In the genomic region with DNA sequence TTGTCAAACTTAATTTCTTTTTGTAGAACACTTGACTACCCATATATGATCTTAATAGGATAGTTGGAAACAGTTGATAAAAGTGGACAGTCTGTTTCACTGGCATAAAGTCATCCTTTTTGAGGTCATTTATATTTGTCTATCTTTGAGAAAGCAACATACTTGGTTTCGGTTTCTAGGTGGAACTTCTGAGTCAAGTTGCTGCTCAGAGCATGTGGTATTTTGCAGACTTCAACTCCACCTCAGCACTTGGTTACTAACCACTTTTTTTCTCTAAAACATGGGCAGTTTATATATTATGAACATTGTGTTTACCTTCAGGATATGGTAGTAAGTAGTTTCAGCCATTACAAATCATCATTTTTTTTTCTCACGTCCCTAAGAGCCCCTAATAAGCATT, we compare ENCODE assay signal across 11 cellular contexts.
A peak's percentile ranks its signal among the peaks of the same experiment; 100 is the strongest.
DNase-seq lines count a peak whose midpoint lies in the region; ATAC-seq and TF ChIP-seq lines count a peak whose summit lies in the region.
"Had no signal": no experiment of that assay in that cellular context is flagged by ENCODE, and none has a peak within 500 bp of the region (broad histone marks: within the 10 kb centered on the region; RNA-seq: fewer than 3 reads in every experiment).

No MANE protein-coding gene starts in this region.

- H3K9ac ChIP-seq in OCI-LY3 (ENCODE audit: low read length): no peak overlapping the region

- intact Hi-C loops in breast epithelium (cut with DNase I; ENCODE audit: low total_unique reads): no loop called here

- no peaks in the 10 kb centered on the region for H4K20me1 ChIP-seq in OCI-LY3 (ENCODE audit: insufficient read depth, low read length)

- peak; percentile 82 for ATAC-seq in GM21390 (IDR thresholded peaks at IDR 0.05; ENCODE audit: unreplicated experiment)
- ATAC-seq in HG03064 (IDR thresholded peaks at IDR 0.05; ENCODE audit: low read depth, unreplicated experiment): peak; percentile 71
- ATAC-seq: upper lobe of right lung had no signal

- H3K4me3 ChIP-seq in OCI-LY3 (ENCODE audit: low read length) (no peak overlapping the region), breast epithelium (no peak overlapping the region)
- H3K4me3 ChIP-seq: upper lobe of right lung had no signal

- H3K27ac ChIP-seq in OCI-LY3 (ENCODE audit: low read length) (peak overlapping the region; percentile 18; the same call in 1 of the 2 replicates), breast epithelium (no peak overlapping the region)
- H3K27ac ChIP-seq: upper lobe of right lung had no signal

- in situ Hi-C loops in GM13976 (cut with MboI; ENCODE audit: low sequenced_read_pairs, unreplicated experiment): no loop called here

- no peaks in the 10 kb centered on the region for H3K79me2 ChIP-seq in OCI-LY3 (ENCODE audit: low read length)

- 0 out of 2 replicates have a peak overlapping the region, but pooled peaks have one; percentile 21 for H3K4me2 ChIP-seq in OCI-LY3 (ENCODE audit: low read length)

- H3K9me3 ChIP-seq in OCI-LY3 (ENCODE audit: insufficient read depth, low read length) (no peaks in the 10 kb centered on the region), breast epithelium (peaks cover 0 to 11% of the 10 kb centered on the region in 2 donors)
- H3K9me3 ChIP-seq: upper lobe of right lung had no signal

- H3K27me3 ChIP-seq in OCI-LY3 (ENCODE audit: low read depth, low read length): no peaks in the 10 kb centered on the region
- no peaks in the 10 kb centered on the region for H3K27me3 ChIP-seq in breast epithelium
- H3K27me3 ChIP-seq: upper lobe of right lung had no signal

- peaks cover 27% of the 10 kb centered on the region for H3K4me1 ChIP-seq in OCI-LY3 (ENCODE audit: low read length)
- H3K4me1 ChIP-seq in breast epithelium: no peaks in the 10 kb centered on the region
- H3K4me1 ChIP-seq: upper lobe of right lung had no signal

- TF ChIP-seq POLR2A in breast epithelium (IDR thresholded peaks at IDR 0.05): no peak

- H2AFZ ChIP-seq in OCI-LY3 (ENCODE audit: low read depth, low read length): peak overlapping the region; percentile 39; the same call in 1 of the 2 replicates

- H3K36me3 ChIP-seq in OCI-LY3 (replicated peaks; ENCODE audit: low read depth, low read length) (no peaks in the 10 kb centered on the region), breast epithelium (no peaks in the 10 kb centered on the region)
- H3K36me3 ChIP-seq: upper lobe of right lung had no signal

- peak; percentile 51 for DNase-seq in GM13976 (ENCODE audit: low spot score)
- no peak for DNase-seq in NCI-H128 (lab: John Stamatoyannopoulos, UW; ENCODE audit: unreplicated experiment)
- DNase-seq in NCI-H1092 (lab: John Stamatoyannopoulos, UW): no peak
- no peak for DNase-seq in NCI-H510A treated with DMSO at 0.1 percent for 48 hours (lab: John Stamatoyannopoulos, UW)
- no peak for DNase-seq in breast epithelium (ENCODE audit: low spot score in 2 of 2)
- DNase-seq: activated CD4-positive, CD25-positive, alpha-beta regulatory T cell treated with anti-CD3 and anti-CD28 coated beads, Interleukin-2, amount 50 U/mL, for 72 hours; KG1; upper lobe of right lung had no signal

- TF ChIP-seq CTCF in GM13976 (IDR thresholded peaks at IDR 0.05; ENCODE audit: borderline replicate concordance, control extremely low read depth, extremely low read depth, insufficient read depth, missing control alignments) (no peak), OCI-LY3 (IDR thresholded peaks at IDR 0.05; ENCODE audit: low read depth, low read length) (no peak), breast epithelium (IDR thresholded peaks at IDR 0.05) (no peak)
